Comparison of ENCODE assay signal across 8 cellular contexts in genomic region chr1:177983824-177984528, GRCh38. TPM values are rescaled to one million over a fixed set of nuclear protein-coding genes. Genes with fewer than 3 reads are reported as not detected.
DNase-seq lines count a peak whose midpoint lies in the region; ATAC-seq and TF ChIP-seq lines count a peak whose summit lies in the region.

No MANE protein-coding gene starts in this region.

- CTCF ChIA-PET in SK-N-SH (lab: Yijun Ruan, JAX) = no interaction called here

- H3K9me2 ChIP-seq in SK-N-SH = no peaks in the 10 kb centered on the region

- H3K9me3 Mint-ChIP-seq in natural killer cell = peaks cover 2 to 8% of the 10 kb centered on the region in 2 donors
- H3K9me3 Mint-ChIP-seq in activated naive CD4-positive, alpha-beta T cell treated with anti-CD3 and anti-CD28 coated beads, Interleukin-2, amount 50 U/mL, for 72 hours = peaks cover 11 to 12% of the 10 kb centered on the region in 2 donors

- peak overlapping the region in 1 of 2 experiments; percentile 8; a peak in 1 of 4 replicates for H3K27ac ChIP-seq in SK-N-SH (ENCODE audit: low read depth in 2 of 2, low read length in 1 of 2)

- no peak overlapping the region for H3K4me3 Mint-ChIP-seq in natural killer cell

- no peaks in the 10 kb centered on the region for H3K79me2 ChIP-seq in SK-N-SH (ENCODE audit: insufficient read depth)

- DNase-seq in HFF-Myc (ENCODE audit: extremely low read depth, low read depth) (peak; percentile 64), SK-N-SH (peak; percentile 29), head of caudate nucleus (peak in 39 of 42 donors; percentile 23 to 81 (median 52)), retina (peak; percentile 64), natural killer cell (no peak), NCI-H2196 treated with DMSO at 0.1 percent for 48 hours (lab: John Stamatoyannopoulos, UW; ENCODE audit: unreplicated experiment) (no peak)
- no peak for DNase-seq in activated naive CD4-positive, alpha-beta T cell treated with anti-CD3 and anti-CD28 coated beads, Interleukin-2, amount 50 U/mL, for 72 hours (ENCODE audit: low spot score in 2 of 2)

- H3K27me3 ChIP-seq in SK-N-SH (ENCODE audit: insufficient read depth) = no peaks in the 10 kb centered on the region

- no peaks in the 10 kb centered on the region for H4K20me1 ChIP-seq in SK-N-SH (ENCODE audit: insufficient read depth)

- no peaks in the 10 kb centered on the region for H3F3A ChIP-seq in SK-N-SH (replicated peaks; ENCODE audit: insufficient read depth)

- no peaks in the 10 kb centered on the region for H3K36me3 Mint-ChIP-seq in natural killer cell
- peaks cover 0 to 5% of the 10 kb centered on the region in 2 donors for H3K36me3 Mint-ChIP-seq in activated naive CD4-positive, alpha-beta T cell treated with anti-CD3 and anti-CD28 coated beads, Interleukin-2, amount 50 U/mL, for 72 hours

- no peak for ATAC-seq in natural killer cell
- ATAC-seq in HG02840 (IDR thresholded peaks at IDR 0.05; ENCODE audit: low FRiP score, unreplicated experiment) = no peak
- ATAC-seq in activated naive CD4-positive, alpha-beta T cell treated with anti-CD3 and anti-CD28 coated beads, Interleukin-2, amount 50 U/mL, for 72 hours = no peak

- TF ChIP-seq CTCF in HFF-Myc (IDR thresholded peaks at IDR 0.05; ENCODE audit: low read depth, low read length, missing control alignments) (no peak), SK-N-SH (IDR thresholded peaks at IDR 0.05) (no peak), natural killer cell (IDR thresholded peaks at IDR 0.05) (no peak)

- no peaks in the 10 kb centered on the region for H3K36me3 ChIP-seq in SK-N-SH (replicated peaks in 1 of 2; ENCODE audit: control insufficient read depth in 1 of 2, insufficient read depth in 2 of 2, low read length in 1 of 2)

- no peaks in the 10 kb centered on the region for H3K4me1 Mint-ChIP-seq in natural killer cell

- H3K4me2 ChIP-seq in SK-N-SH = peak overlapping the region; percentile 28; the same call in 1 of the 2 replicates

- no peaks in the 10 kb centered on the region for H3K27me3 Mint-ChIP-seq in natural killer cell (ENCODE audit: low read depth in 2 of 2)

- 30% methylated on average over 4 of the region's 4 CpGs for WGBS in SK-N-SH (ENCODE audit: low lambda C conversion rate)

- no peak overlapping the region for H3K27ac Mint-ChIP-seq in natural killer cell
- H3K27ac Mint-ChIP-seq in activated naive CD4-positive, alpha-beta T cell treated with anti-CD3 and anti-CD28 coated beads, Interleukin-2, amount 50 U/mL, for 72 hours = no peak overlapping the region

- 0 out of 2 replicates have a peak overlapping the region, but pooled peaks have one; percentile 2 for H3K4me3 ChIP-seq in HFF-Myc (replicated peaks; ENCODE audit: low read depth, low read length)
- no peak overlapping the region for H3K4me3 ChIP-seq in SK-N-SH (ENCODE audit: low read depth in 2 of 2, low read length in 1 of 2)

- intact Hi-C loops in head of caudate nucleus (cut with DNase I) = no loop called here
- intact Hi-C loops in natural killer cell (cut with micrococcal nuclease) = no loop called here

- no peaks in the 10 kb centered on the region for H3K4me1 ChIP-seq in SK-N-SH (ENCODE audit: control insufficient read depth in 1 of 2, insufficient read depth in 2 of 2, low read depth in 1 of 2, low read length in 1 of 2)

- POLR2A ChIA-PET in SK-N-SH (lab: Yijun Ruan, JAX) = no interaction called here

- H2AFZ ChIP-seq in SK-N-SH (ENCODE audit: low read depth) = peak overlapping the region; percentile 87

- TF ChIP-seq RAD21 in SK-N-SH (IDR thresholded peaks at IDR 0.05; ENCODE audit: low read length) = no peak

- TF ChIP-seq EP300 in SK-N-SH (IDR thresholded peaks at IDR 0.05; ENCODE audit: borderline replicate concordance in 1 of 2, low read depth in 1 of 2, low read length in 1 of 2) = no peak

- H3K9ac ChIP-seq in SK-N-SH = no peak overlapping the region

- no peaks in the 10 kb centered on the region for H3K9me3 ChIP-seq in SK-N-SH

TF ChIP-seq in SK-N-SH, 30 proteins besides CTCF, POLR2A, EP300 and RAD21:
- TF ChIP-seq TCF12 (IDR thresholded peaks at IDR 0.05) (no peak), YY1 (IDR thresholded peaks at IDR 0.05; ENCODE audit: low read depth) (peak; percentile 95), GABPA (IDR thresholded peaks at IDR 0.05; ENCODE audit: low read depth) (peak; percentile 76)

RNA-seq across cellular contexts. Expression of gene SEC16B, which starts 14.1 kb away (rescaled TPM):
- polyA plus RNA-seq in SK-N-SH (2012; rRNA removed) = 0.31 and 0.32 TPM in 2 replicates
- 0.18 TPM in 2 replicates for polyA plus RNA-seq in SK-N-SH (2012; cell fraction: cytosol; rRNA removed)
- 1.1 and 1.7 TPM in 2 replicates for polyA plus RNA-seq in SK-N-SH (2012; cell fraction: nucleus; rRNA removed)
- under 1 TPM in 1 of 3 donors, not detected in 2; 0.31 TPM for total RNA-seq in natural killer cell
- not detected for total RNA-seq in activated naive CD4-positive, alpha-beta T cell treated with anti-CD3 and anti-CD28 coated beads, Interleukin-2, amount 50 U/mL, for 72 hours

Comparison
In these comparisons a context has a peak if more than half of its experiments do, and no peak if none do; other contexts are left out.
1. DNase-seq: peak in HFF-Myc (single experiment), SK-N-SH (single experiment), head of caudate nucleus (39 of 42) and retina (single experiment); none in natural killer cell (single experiment), NCI-H2196 treated with DMSO at 0.1 percent for 48 hours (single experiment) and activated naive CD4-positive, alpha-beta T cell treated with anti-CD3 and anti-CD28 coated beads, Interleukin-2, amount 50 U/mL, for 72 hours (0 of 2).